In the genomic region with DNA sequence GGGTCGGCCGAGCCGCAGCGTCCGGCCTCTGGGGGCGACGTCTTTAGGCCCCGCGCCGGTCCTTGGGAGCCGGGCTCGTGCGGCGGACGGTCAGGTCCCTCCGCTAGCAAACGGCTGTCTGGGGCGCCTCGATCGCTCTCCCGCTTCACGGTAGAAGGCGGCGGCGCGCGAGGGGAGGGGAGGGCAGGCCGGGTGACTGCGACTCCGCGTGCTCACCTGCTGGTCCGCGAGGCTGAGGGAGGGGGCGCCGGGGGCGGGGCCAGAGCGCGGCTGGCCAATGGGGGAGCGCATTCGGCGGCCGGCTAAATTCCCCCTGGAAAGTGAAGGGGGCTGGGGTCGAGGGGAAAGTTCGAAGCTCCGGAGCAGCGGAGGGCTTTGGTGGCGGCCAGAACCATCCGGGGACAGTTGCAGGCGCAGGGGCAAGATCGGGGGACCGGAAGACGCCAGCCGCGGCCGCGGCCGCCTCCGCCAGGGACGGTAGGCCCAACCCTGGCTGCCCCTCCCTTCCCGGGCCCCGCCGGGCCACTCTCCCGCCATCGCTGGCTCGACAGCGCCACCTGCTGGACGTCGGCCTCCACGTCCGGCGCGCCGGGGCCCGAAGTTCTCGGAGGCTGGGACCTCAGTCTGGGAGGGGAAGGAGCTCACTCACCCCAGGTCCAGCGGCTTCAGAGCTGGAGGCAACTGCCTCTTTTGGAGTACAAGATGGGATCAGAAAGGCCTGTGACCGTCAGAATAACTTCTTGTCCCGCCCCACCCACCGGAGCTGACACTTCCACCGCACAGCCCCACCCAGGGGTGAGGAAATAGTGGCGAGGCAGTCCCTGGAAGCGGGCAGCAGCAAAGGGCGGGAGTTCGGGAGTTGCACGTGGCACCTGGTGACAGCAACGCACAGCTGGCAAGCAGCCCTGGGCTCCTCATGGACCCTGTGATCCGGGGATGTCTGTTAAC, we compare ENCODE assay signal across 8 cellular contexts. TPM values are rescaled to one million over a fixed set of nuclear protein-coding genes. Genes with fewer than 3 reads are reported as not detected.
DNase-seq lines count a peak whose midpoint lies in the region; ATAC-seq and TF ChIP-seq lines count a peak whose summit lies in the region.

No MANE protein-coding gene starts in this region.

- no peaks in the 10 kb centered on the region for H3K9me3 ChIP-seq in HUES64 (ENCODE audit: insufficient read depth, low read depth, low read length)
- H3K9me3 ChIP-seq in Panc1 (ENCODE audit: control insufficient read depth, insufficient read depth, low read depth, low read length): no peaks in the 10 kb centered on the region

- TF ChIP-seq CTCF in Panc1 (IDR thresholded peaks at IDR 0.05) (no peak), natural killer cell (IDR thresholded peaks at IDR 0.05) (peak; percentile 70)

- in situ Hi-C loops in Panc1 (cut with HindIII; ENCODE audit: low pct_unique_long_range_greater_than_20kb, low sequenced_read_pairs): no loop called here

- H3K36me3 ChIP-seq in HUES64 (ENCODE audit: insufficient read depth, low read length): no peaks in the 10 kb centered on the region
- H3K36me3 ChIP-seq in Panc1 (ENCODE audit: control insufficient read depth, insufficient read depth, low read length): no peaks in the 10 kb centered on the region

- no peaks in the 10 kb centered on the region for H3K4me1 Mint-ChIP-seq in activated T-helper 1 cell treated with anti-CD3 and anti-CD28 coated beads, Interleukin-12 subunit alpha, Interleukin-12 subunit beta, Interleukin-2, Interleukin-4 antibody, amounts not matched to agents 30 ng/mL and 10 ng/mL and 1 ng/mL, durations not matched to agents 14 hours and 24 hours and 36 hours (ENCODE audit: low read depth)
- peaks cover 4 to 7% of the 10 kb centered on the region in 2 donors for H3K4me1 Mint-ChIP-seq in natural killer cell
- peaks cover 4 to 5% of the 10 kb centered on the region in 2 donors for H3K4me1 Mint-ChIP-seq in stimulated activated naive B cell treated with anti-CD40 and anti-IgM and Interleukin-4, amounts not matched to agents 10 μg/mL and 1 μg/mL and 100 μg/mL, for 72 hours

- peak overlapping the region; percentile 44 for H3K27ac Mint-ChIP-seq in activated T-helper 1 cell treated with anti-CD3 and anti-CD28 coated beads, Interleukin-12 subunit alpha, Interleukin-12 subunit beta, Interleukin-2, Interleukin-4 antibody, amounts not matched to agents 30 ng/mL and 10 ng/mL and 1 ng/mL, durations not matched to agents 14 hours and 24 hours and 36 hours
- H3K27ac Mint-ChIP-seq in natural killer cell: peak overlapping the region in 1 of 2 donors; percentile 70
- H3K27ac Mint-ChIP-seq in stimulated activated naive B cell treated with anti-CD40 and anti-IgM and Interleukin-4, amounts not matched to agents 10 μg/mL and 1 μg/mL and 100 μg/mL, for 72 hours: peak overlapping the region; percentile 92

- 0 out of 2 replicates have a peak, but pooled peaks cover 4% of the 10 kb centered on the region for H3K4me1 ChIP-seq in HUES64 (ENCODE audit: insufficient read depth, low read length)
- peaks cover 4% of the 10 kb centered on the region; the same call in 1 of the 2 replicates for H3K4me1 ChIP-seq in Panc1 (ENCODE audit: control insufficient read depth, insufficient read depth, low read length)

- DNase-seq in DMS153 treated with DMSO at 0.1 percent for 48 hours (lab: John Stamatoyannopoulos, UW; ENCODE audit: unreplicated experiment): peak; percentile 66
- DNase-seq in Panc1 (ENCODE audit: low read depth, low spot score): peak; percentile 45
- DNase-seq in activated T-helper 1 cell treated with anti-CD3 and anti-CD28 coated beads, Interleukin-12 subunit alpha, Interleukin-12 subunit beta, Interleukin-2, Interleukin-4 antibody, amounts not matched to agents 30 ng/mL and 10 ng/mL and 1 ng/mL, durations not matched to agents 14 hours and 24 hours and 36 hours (ENCODE audit: low spot score): peak; percentile 78
- DNase-seq in fibroblast of peridontal ligament (ENCODE audit: extremely low read depth): peak; percentile 47
- peak; percentile 83 for DNase-seq in natural killer cell
- peak; percentile 75 for DNase-seq in stimulated activated naive B cell treated with anti-CD40 and anti-IgM and Interleukin-4, amounts not matched to agents 10 μg/mL and 1 μg/mL and 100 μg/mL, for 72 hours

- no TSS peak for BruUV-seq in Panc1 (replicated peaks; lab: Mats Ljungman, UMichigan)

- peaks cover 18% of the 10 kb centered on the region for H3K36me3 Mint-ChIP-seq in activated T-helper 1 cell treated with anti-CD3 and anti-CD28 coated beads, Interleukin-12 subunit alpha, Interleukin-12 subunit beta, Interleukin-2, Interleukin-4 antibody, amounts not matched to agents 30 ng/mL and 10 ng/mL and 1 ng/mL, durations not matched to agents 14 hours and 24 hours and 36 hours (ENCODE audit: low read depth)
- H3K36me3 Mint-ChIP-seq in natural killer cell: peaks cover 9% of the 10 kb centered on the region
- peaks cover 9 to 12% of the 10 kb centered on the region in 2 donors for H3K36me3 Mint-ChIP-seq in stimulated activated naive B cell treated with anti-CD40 and anti-IgM and Interleukin-4, amounts not matched to agents 10 μg/mL and 1 μg/mL and 100 μg/mL, for 72 hours

- POLR2A ChIA-PET in Panc1 (lab: Charles Lee): interaction anchor here (0.7 kb wide), 2 partner anchors 76 to 100 kb away, joined by 3 to 4 read pairs; no protein-coding TSS in a partner anchor

- WGBS in HUES64: under 1% methylated on average over 86 of the region's 87 CpGs

- no peaks in the 10 kb centered on the region for H3K9me3 Mint-ChIP-seq in activated T-helper 1 cell treated with anti-CD3 and anti-CD28 coated beads, Interleukin-12 subunit alpha, Interleukin-12 subunit beta, Interleukin-2, Interleukin-4 antibody, amounts not matched to agents 30 ng/mL and 10 ng/mL and 1 ng/mL, durations not matched to agents 14 hours and 24 hours and 36 hours
- H3K9me3 Mint-ChIP-seq in natural killer cell: no peaks in the 10 kb centered on the region
- no peaks in the 10 kb centered on the region for H3K9me3 Mint-ChIP-seq in stimulated activated naive B cell treated with anti-CD40 and anti-IgM and Interleukin-4, amounts not matched to agents 10 μg/mL and 1 μg/mL and 100 μg/mL, for 72 hours

- H3K27ac ChIP-seq in HUES64 (ENCODE audit: low read depth, low read length) (peak overlapping the region; percentile 64; the same call in 1 of the 2 replicates), Panc1 (ENCODE audit: low read length) (peak overlapping the region; percentile 79)

- peak overlapping the region; percentile 53 for H3K4me3 ChIP-seq in HUES64 (ENCODE audit: low read length)
- peak overlapping the region; percentile 47 to 59 for H3K4me3 ChIP-seq in Panc1 (ENCODE audit: low read depth in 2 of 2, low read length in 2 of 2)

- H3K9ac ChIP-seq in HUES64 (ENCODE audit: low read depth, low read length): peak overlapping the region; percentile 69

- ATAC-seq in GM21528 (IDR thresholded peaks at IDR 0.05; ENCODE audit: low FRiP score, unreplicated experiment) (peak; percentile 95), Panc1 (peak; percentile 93), natural killer cell (peak; percentile 91 to 97 (median 92))
- ATAC-seq in stimulated activated naive B cell treated with anti-CD40 and anti-IgM and Interleukin-4, amounts not matched to agents 10 μg/mL and 1 μg/mL and 100 μg/mL, for 72 hours (replicated peaks): peak; percentile 91 to 92

- intact Hi-C loops in Panc1 (cut with micrococcal nuclease; ENCODE audit: unreplicated experiment): loop anchor here (5.0 kb wide), 1 partner anchor 133 kb away; no protein-coding TSS in a partner anchor
- intact Hi-C loops in activated T-helper 1 cell treated with anti-CD3 and anti-CD28 coated beads, Interleukin-12 subunit alpha, Interleukin-12 subunit beta, Interleukin-2, Interleukin-4 antibody, amounts not matched to agents 30 ng/mL and 10 ng/mL and 1 ng/mL, durations not matched to agents 14 hours and 24 hours and 36 hours (cut with micrococcal nuclease): loop anchor here (1.0 to 2.0 kb wide), 7 partner anchors 18 to 459 kb away; a partner anchor contains a TSS
- intact Hi-C loops in natural killer cell (cut with micrococcal nuclease): loop anchor here (1.0 to 2.0 kb wide), 2 partner anchors 135 to 454 kb away; no protein-coding TSS in a partner anchor

- CTCF ChIA-PET in Panc1 (lab: Charles Lee): interaction anchor here (0.5 to 2.3 kb wide), 20 partner anchors 9 to 539 kb away, joined by 3 to 14 read pairs (median 4); no protein-coding TSS in a partner anchor

- H3K4me3 Mint-ChIP-seq in activated T-helper 1 cell treated with anti-CD3 and anti-CD28 coated beads, Interleukin-12 subunit alpha, Interleukin-12 subunit beta, Interleukin-2, Interleukin-4 antibody, amounts not matched to agents 30 ng/mL and 10 ng/mL and 1 ng/mL, durations not matched to agents 14 hours and 24 hours and 36 hours: peak overlapping the region; percentile 73
- H3K4me3 Mint-ChIP-seq in natural killer cell: peak overlapping the region; percentile 83
- H3K4me3 Mint-ChIP-seq in stimulated activated naive B cell treated with anti-CD40 and anti-IgM and Interleukin-4, amounts not matched to agents 10 μg/mL and 1 μg/mL and 100 μg/mL, for 72 hours: peak overlapping the region; percentile 83 to 86

- H3K27me3 ChIP-seq in HUES64 (ENCODE audit: insufficient read depth, low read length): peaks cover 35% of the 10 kb centered on the region
- no peaks in the 10 kb centered on the region for H3K27me3 ChIP-seq in Panc1 (ENCODE audit: control insufficient read depth, insufficient read depth, low read length)

- H3K27me3 Mint-ChIP-seq in activated T-helper 1 cell treated with anti-CD3 and anti-CD28 coated beads, Interleukin-12 subunit alpha, Interleukin-12 subunit beta, Interleukin-2, Interleukin-4 antibody, amounts not matched to agents 30 ng/mL and 10 ng/mL and 1 ng/mL, durations not matched to agents 14 hours and 24 hours and 36 hours (ENCODE audit: insufficient read depth): peaks cover 2% of the 10 kb centered on the region
- H3K27me3 Mint-ChIP-seq in natural killer cell (ENCODE audit: low read depth in 2 of 2): no peaks in the 10 kb centered on the region
- peaks cover 0 to 3% of the 10 kb centered on the region in 2 donors for H3K27me3 Mint-ChIP-seq in stimulated activated naive B cell treated with anti-CD40 and anti-IgM and Interleukin-4, amounts not matched to agents 10 μg/mL and 1 μg/mL and 100 μg/mL, for 72 hours

RNA-seq across cellular contexts. Expression of a gene that starts 49.9 kb away (rescaled TPM):
- 0.40 TPM for polyA plus RNA-seq in HUES64 (2013, experiment 1 of 2)
- polyA plus RNA-seq in HUES64 (2013, experiment 2 of 2): 0.82 TPM
- total RNA-seq in Panc1 (2021; ENCODE audit: unreplicated experiment): 48.0 TPM
- polyA plus RNA-seq in Panc1 (2012; ENCODE audit: insufficient read length): 28.7 TPM
- total RNA-seq in activated T-helper 1 cell treated with anti-CD3 and anti-CD28 coated beads, Interleukin-12 subunit alpha, Interleukin-12 subunit beta, Interleukin-2, Interleukin-4 antibody, amounts not matched to agents 30 ng/mL and 10 ng/mL and 1 ng/mL, durations not matched to agents 14 hours and 24 hours and 36 hours: 26.1 and 26.6 TPM in 2 replicates
- 100 to 1,000 TPM in 1 of 3 donors, 10 to 100 TPM in 2; 83.3 to 105 (median 98.7) TPM for total RNA-seq in natural killer cell

Comparison
In these comparisons a context has a peak if more than half of its experiments do, and no peak if none do; other contexts are left out.
1. Peak in every context shown above with its lines: DNase-seq, ATAC-seq, H3K4me3 ChIP-seq and H3K27ac ChIP-seq.